15 cellular contexts compared by ENCODE assay signal in the genomic region with DNA sequence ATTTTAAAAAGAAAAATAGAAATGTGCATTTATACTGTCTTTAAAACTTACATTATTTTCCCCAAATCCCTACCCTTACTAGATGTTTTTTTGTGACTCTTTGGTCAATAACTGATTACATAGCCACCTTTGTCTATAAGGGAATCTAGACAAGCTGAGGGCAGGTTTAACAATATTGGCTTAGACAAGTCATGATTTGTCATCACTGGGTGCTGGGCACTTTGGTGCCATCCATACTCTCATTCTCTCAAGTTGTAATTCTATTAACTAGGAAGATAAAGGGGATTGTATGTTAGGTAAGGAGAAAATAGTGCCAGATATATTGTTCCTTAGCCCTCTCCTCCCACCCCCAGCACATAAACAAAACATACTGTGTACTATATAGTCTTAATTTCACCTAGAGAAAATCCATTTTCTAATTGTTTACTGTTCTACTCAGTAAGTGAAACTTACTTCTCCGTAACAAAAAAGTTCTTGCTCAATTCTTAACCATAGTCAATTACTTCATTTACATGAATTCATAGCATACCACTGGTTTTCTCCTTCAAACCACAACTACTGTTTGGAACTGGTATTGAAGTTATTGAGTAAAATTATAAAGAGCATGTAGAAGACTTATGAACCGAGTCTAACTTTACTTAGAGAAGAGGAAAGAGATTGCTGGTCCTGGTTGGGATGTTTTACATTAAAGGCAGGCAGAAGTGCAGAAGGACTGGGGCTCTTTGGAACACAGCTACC.
A peak's percentile ranks its signal among the peaks of the same experiment; 100 is the strongest.
DNase-seq lines count a peak whose midpoint lies in the region; ATAC-seq, FAIRE-seq and TF ChIP-seq lines count a peak whose summit lies in the region.
"Had no signal": no experiment of that assay in that cellular context is flagged by ENCODE, and none has a peak within 500 bp of the region (broad histone marks: within the 10 kb centered on the region; RNA-seq: fewer than 3 reads in every experiment).

No MANE protein-coding gene starts in this region.

- no peak for FAIRE-seq in astrocyte (lab: Jason Lieb, UNC)
- FAIRE-seq: H54 had no signal

- H3K27me3 ChIP-seq in astrocyte (ENCODE audit: insufficient read depth, low read length) (no peaks in the 10 kb centered on the region), osteoblast (ENCODE audit: insufficient read depth, low read length) (no peaks in the 10 kb centered on the region)

- no peaks in the 10 kb centered on the region for H3K27me3 Mint-ChIP-seq in astrocyte (ENCODE audit: low read depth, unreplicated experiment)

- H2AFZ ChIP-seq in astrocyte (ENCODE audit: low read depth, low read length) (no peak overlapping the region), osteoblast (ENCODE audit: low read length) (no peak overlapping the region)

- H3K4me3 ChIP-seq in astrocyte (ENCODE audit: insufficient read depth, low read depth, low read length) = no peak overlapping the region
- H3K4me3 ChIP-seq in osteoblast (ENCODE audit: insufficient read depth, low read length) = no peak overlapping the region

- TF ChIP-seq CTCF in astrocyte (IDR thresholded peaks at IDR 0.05; ENCODE audit: insufficient read depth, low read depth, low read length) (no peak), osteoblast (IDR thresholded peaks at IDR 0.05; ENCODE audit: extremely low read depth, low read depth, low read length) (no peak)

- H3K27ac ChIP-seq in astrocyte (ENCODE audit: low read depth, low read length) = no peak overlapping the region
- H3K27ac ChIP-seq in osteoblast (ENCODE audit: low read depth, low read length) = no peak overlapping the region
- H3K27ac ChIP-seq: HL-60 had no signal

- H3K4me1 Mint-ChIP-seq in astrocyte (ENCODE audit: low read depth, unreplicated experiment) = peaks cover 15% of the 10 kb centered on the region

- H3K9me3 ChIP-seq in astrocyte (ENCODE audit: insufficient read depth, low read depth, low read length) (peaks cover 1% of the 10 kb centered on the region), osteoblast (ENCODE audit: low read depth, low read length) (no peaks in the 10 kb centered on the region)

- DNase-seq in HS-5 (ENCODE audit: low read depth) (peak; percentile 10), astrocyte (ENCODE audit: low read depth) (peak; percentile 57), fibroblast of gingiva (ENCODE audit: low read depth) (peak; percentile 6), osteoblast (ENCODE audit: insufficient read length, low spot score, missing footprints) (peak; percentile 22), inferior parietal cortex (ENCODE audit: extremely low spot score) (no peak)
- DNase-seq: C1 segment of cervical spinal cord, KBM-7, NCI-H1105 treated with DMSO at 0.1 percent for 48 hours, NCI-H187, NCI-H446 treated with DMSO at 0.1 percent for 48 hours, SHP77 treated with DMSO at 0.1 percent for 48 hours had no signal

- H3K4me1 ChIP-seq in astrocyte (ENCODE audit: insufficient read depth, low read length) (peaks cover 10% of the 10 kb centered on the region), osteoblast (ENCODE audit: insufficient read depth, low read length) (no peaks in the 10 kb centered on the region)

- H3K4me3 Mint-ChIP-seq in astrocyte (ENCODE audit: unreplicated experiment) = no peak overlapping the region

- H3K27ac Mint-ChIP-seq in astrocyte (ENCODE audit: unreplicated experiment) = no peak overlapping the region

- ATAC-seq in GM21526 (IDR thresholded peaks at IDR 0.05; ENCODE audit: low FRiP score, unreplicated experiment) (no peak), GM21576 (IDR thresholded peaks at IDR 0.05; ENCODE audit: unreplicated experiment) (no peak)

- H3K9ac ChIP-seq in astrocyte (ENCODE audit: low read length) = no peak overlapping the region

- no peaks in the 10 kb centered on the region for H3K79me2 ChIP-seq in astrocyte (ENCODE audit: insufficient read depth, low read length)
- no peaks in the 10 kb centered on the region for H3K79me2 ChIP-seq in osteoblast (ENCODE audit: insufficient read depth, low read length)

- peaks cover 2% of the 10 kb centered on the region for H3K36me3 Mint-ChIP-seq in astrocyte (ENCODE audit: low read depth, unreplicated experiment)

- H3K4me2 ChIP-seq in astrocyte (ENCODE audit: low read length) = peak overlapping the region; percentile 24
- H3K4me2 ChIP-seq in osteoblast (ENCODE audit: insufficient read depth, low read length) = no peak overlapping the region

- H4K20me1 ChIP-seq in astrocyte (ENCODE audit: insufficient read depth, low read length) (no peaks in the 10 kb centered on the region), osteoblast (ENCODE audit: insufficient read depth, low read length) (no peaks in the 10 kb centered on the region)

- H3K36me3 ChIP-seq in astrocyte (ENCODE audit: insufficient read depth, low read length) (no peaks in the 10 kb centered on the region), osteoblast (ENCODE audit: insufficient read depth, low read length) (no peaks in the 10 kb centered on the region)

- H3K9me3 Mint-ChIP-seq in astrocyte (ENCODE audit: unreplicated experiment) = peaks cover 6% of the 10 kb centered on the region
